In the genomic region with DNA sequence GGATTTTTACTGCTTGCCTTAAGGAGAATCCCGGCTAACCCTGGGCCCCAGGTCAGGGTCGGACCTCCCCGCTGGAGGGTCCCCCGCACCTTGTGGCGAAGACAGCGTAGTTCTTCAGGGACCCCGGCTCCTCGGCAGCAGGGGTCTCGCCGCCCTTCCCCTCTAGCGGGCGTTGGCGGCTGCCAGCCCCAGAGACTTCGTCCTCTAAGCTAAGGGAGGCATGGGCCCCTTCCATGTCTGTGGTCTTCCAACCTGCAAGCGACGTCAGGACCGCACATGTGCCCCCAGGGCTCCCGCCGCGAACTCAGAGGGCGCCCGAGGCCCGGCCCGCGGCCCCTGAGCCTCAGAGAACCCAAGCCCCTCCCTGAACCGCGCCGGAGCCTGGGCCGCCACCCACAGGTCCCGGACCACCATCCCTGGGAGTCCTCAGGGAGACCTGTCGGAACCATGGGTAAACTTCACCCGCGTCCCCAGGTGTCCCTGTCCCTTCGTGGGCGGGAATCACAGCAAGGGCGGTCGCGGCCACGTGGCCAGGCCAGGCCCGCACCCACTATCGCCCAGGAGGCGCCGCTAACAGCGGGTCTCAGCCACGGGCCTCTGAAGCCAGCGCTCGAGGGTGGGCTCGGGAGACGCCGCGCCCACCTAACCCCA, we compare ENCODE assay signal across 6 cellular contexts. TPM values are rescaled to one million over a fixed set of nuclear protein-coding genes. Genes with fewer than 3 reads are reported as not detected.
DNase-seq lines count a peak whose midpoint lies in the region; ATAC-seq and TF ChIP-seq lines count a peak whose summit lies in the region.

No MANE protein-coding gene starts in this region.

- H3K4me1 ChIP-seq in fibroblast of lung (ENCODE audit: control insufficient read depth, extremely low read depth, insufficient read depth, low read length) (peaks cover 5% of the 10 kb centered on the region), foreskin keratinocyte (peaks cover 9% of the 10 kb centered on the region)

- H3K4me3 ChIP-seq in fibroblast of lung (replicated peaks in 1 of 4; ENCODE audit: control extremely low read depth in 1 of 4, insufficient read depth in 1 of 4, low read depth in 3 of 4, low read length in 4 of 4) = peak overlapping the region in 2 of 4 experiments; percentile 27 to 53

- peaks cover 45 to 52% (median 47%) of the 10 kb centered on the region in 3 donors for H3K4me1 Mint-ChIP-seq in T-cell
- peaks cover 42% of the 10 kb centered on the region for H3K4me1 Mint-ChIP-seq in stimulated activated effector memory CD8-positive, alpha-beta T cell treated with anti-CD3 and anti-CD28 coated beads, Interleukin-12 subunit alpha, Interleukin-12 subunit beta, amount 100 ng/mL, for 72 hours

- H3K27me3 ChIP-seq in fibroblast of lung (ENCODE audit: control insufficient read depth, insufficient read depth, low read length) (no peaks in the 10 kb centered on the region), foreskin keratinocyte (no peaks in the 10 kb centered on the region)

- H3K4me3 Mint-ChIP-seq in T-cell = peak overlapping the region; percentile 36 to 87 (median 49)
- H3K4me3 Mint-ChIP-seq in stimulated activated effector memory CD8-positive, alpha-beta T cell treated with anti-CD3 and anti-CD28 coated beads, Interleukin-12 subunit alpha, Interleukin-12 subunit beta, amount 100 ng/mL, for 72 hours = peak overlapping the region; percentile 95

- DNase-seq in T-cell (no peak), fibroblast of lung (ENCODE audit: low read depth in 2 of 2) (no peak), foreskin keratinocyte (no peak), NCI-H2107 (lab: John Stamatoyannopoulos, UW) (no peak)
- no peak for DNase-seq in stimulated activated effector memory CD8-positive, alpha-beta T cell treated with anti-CD3 and anti-CD28 coated beads, Interleukin-12 subunit alpha, Interleukin-12 subunit beta, amount 100 ng/mL, for 72 hours (ENCODE audit: low spot score in 2 of 2)

- H3K9ac ChIP-seq in fibroblast of lung (ENCODE audit: insufficient read depth, low read length) = peak overlapping the region; percentile 51

- H3K27ac Mint-ChIP-seq in T-cell = no peak overlapping the region
- no peak overlapping the region for H3K27ac Mint-ChIP-seq in stimulated activated effector memory CD8-positive, alpha-beta T cell treated with anti-CD3 and anti-CD28 coated beads, Interleukin-12 subunit alpha, Interleukin-12 subunit beta, amount 100 ng/mL, for 72 hours

- peaks cover 18% of the 10 kb centered on the region for H3K36me3 Mint-ChIP-seq in T-cell
- H3K36me3 Mint-ChIP-seq in stimulated activated effector memory CD8-positive, alpha-beta T cell treated with anti-CD3 and anti-CD28 coated beads, Interleukin-12 subunit alpha, Interleukin-12 subunit beta, amount 100 ng/mL, for 72 hours = peaks cover 56% of the 10 kb centered on the region

- peaks cover 6% of the 10 kb centered on the region for H3K79me2 ChIP-seq in fibroblast of lung (ENCODE audit: control insufficient read depth, insufficient read depth, low read length)

- POLR2A ChIA-PET in T-cell (lab: Charles Lee) = interaction anchor here in 1 of 2 donors (0.5 kb wide), 1 partner anchor 946 kb away, joined by 3 read pairs; no protein-coding TSS in a partner anchor

- H3K36me3 ChIP-seq in fibroblast of lung (ENCODE audit: control insufficient read depth, insufficient read depth, low read length) = no peaks in the 10 kb centered on the region

- H3K27ac ChIP-seq in fibroblast of lung (ENCODE audit: insufficient read depth, low read length) (no peak overlapping the region), foreskin keratinocyte (no peak overlapping the region)

- no peak for TF ChIP-seq CTCF in fibroblast of lung (conservative IDR thresholded peaks at IDR 0.05 in 1 of 2, IDR thresholded peaks at IDR 0.05 in 1 of 2; ENCODE audit: low read depth in 1 of 2, low read length in 2 of 2)
- no peak for TF ChIP-seq CTCF in foreskin keratinocyte (conservative IDR thresholded peaks at IDR 0.05)

- no peaks in the 10 kb centered on the region for H4K20me1 ChIP-seq in fibroblast of lung (ENCODE audit: control insufficient read depth, extremely low read depth, insufficient read depth, low read length)

- H3K9me3 ChIP-seq in fibroblast of lung (ENCODE audit: control insufficient read depth, insufficient read depth, low read depth, low read length) = no peaks in the 10 kb centered on the region

- peak overlapping the region; percentile 81 for H3K4me2 ChIP-seq in fibroblast of lung (ENCODE audit: extremely low read depth, insufficient read depth, low read length)

- CTCF ChIA-PET in T-cell (lab: Charles Lee) = interaction anchor here (0.6 to 2.0 kb wide), 7 partner anchors 9 to 1132 kb away, joined by 3 to 8 read pairs (median 4); partner anchors contain the start of gene CAPN10 (in 1 of the 2)

- H3K27me3 Mint-ChIP-seq in T-cell = no peaks in the 10 kb centered on the region

- no peak overlapping the region for H2AFZ ChIP-seq in fibroblast of lung (ENCODE audit: low read length)

- no peak for ATAC-seq in T-cell (replicated peaks in 1 of 4)
- ATAC-seq in stimulated activated effector memory CD8-positive, alpha-beta T cell treated with anti-CD3 and anti-CD28 coated beads, Interleukin-12 subunit alpha, Interleukin-12 subunit beta, amount 100 ng/mL, for 72 hours = no peak
- ATAC-seq in foreskin keratinocyte = no peak
- no peak for ATAC-seq in GM19467 (IDR thresholded peaks at IDR 0.05; ENCODE audit: unreplicated experiment)

- no peaks in the 10 kb centered on the region for H3K9me3 Mint-ChIP-seq in T-cell
- H3K9me3 Mint-ChIP-seq in stimulated activated effector memory CD8-positive, alpha-beta T cell treated with anti-CD3 and anti-CD28 coated beads, Interleukin-12 subunit alpha, Interleukin-12 subunit beta, amount 100 ng/mL, for 72 hours = no peaks in the 10 kb centered on the region

RNA-seq across cellular contexts. Expression of gene ANKMY1, which starts 0.6 kb away (rescaled TPM):
- total RNA-seq in T-cell (10 to 100 TPM; 44.6 to 89.5 (median 79.8) TPM), fibroblast of lung (3.9 and 7.4 TPM in 2 replicates), foreskin keratinocyte (4.2 and 4.8 TPM in 2 replicates)
- polyA plus RNA-seq in fibroblast of lung (2.5 and 2.8 TPM in 2 replicates), foreskin keratinocyte (2.8 and 2.9 TPM in 2 replicates)
- 2.6 and 3.2 TPM in 2 replicates for polyA plus RNA-seq in fibroblast of lung (2012)
- 14.7 and 16.6 TPM in 2 replicates for polyA minus RNA-seq in fibroblast of lung (ENCODE audit: low replicate concordance)

RNA-seq across cellular contexts. Expression of gene DUSP28, which starts 2.9 kb away (rescaled TPM):
- total RNA-seq in T-cell = 10 to 100 TPM; 11.0 to 17.3 (median 15.4) TPM
- total RNA-seq in fibroblast of lung = 1.8 and 2.5 TPM in 2 replicates
- 2.8 and 3.9 TPM in 2 replicates for polyA plus RNA-seq in fibroblast of lung
- 3.1 and 3.9 TPM in 2 replicates for polyA plus RNA-seq in fibroblast of lung (2012)
- polyA minus RNA-seq in fibroblast of lung (ENCODE audit: low replicate concordance) = 1.7 and 6.2 TPM in 2 replicates
- total RNA-seq in foreskin keratinocyte = 1.8 and 2.6 TPM in 2 replicates
- polyA plus RNA-seq in foreskin keratinocyte = 2.1 and 2.5 TPM in 2 replicates

RNA-seq across cellular contexts. Expression of gene RNPEPL1, which starts 11.1 kb away (rescaled TPM):
- total RNA-seq in T-cell (100 to 1,000 TPM in 4 of 5 donors, 10 to 100 TPM in 1; 87.6 to 202 (median 189) TPM), fibroblast of lung (10.3 and 20.6 TPM in 2 replicates), foreskin keratinocyte (27.1 and 34.0 TPM in 2 replicates)
- polyA plus RNA-seq in fibroblast of lung (7.9 and 10.0 TPM in 2 replicates), foreskin keratinocyte (41.6 and 53.0 TPM in 2 replicates)
- 38.7 and 49.1 TPM in 2 replicates for polyA plus RNA-seq in fibroblast of lung (2012)
- polyA minus RNA-seq in fibroblast of lung (ENCODE audit: low replicate concordance) = 93.8 and 122 TPM in 2 replicates

RNA-seq across cellular contexts. Expression of gene CAPN10, which starts 29.3 kb away (rescaled TPM):
- total RNA-seq in T-cell (100 to 1,000 TPM in 2 of 5 donors, 10 to 100 TPM in 3; 73.3 to 107 (median 96.1) TPM), fibroblast of lung (17.2 and 23.0 TPM in 2 replicates), foreskin keratinocyte (18.2 and 18.4 TPM in 2 replicates)
- polyA plus RNA-seq in fibroblast of lung (3.6 and 4.0 TPM in 2 replicates), foreskin keratinocyte (18.6 and 18.7 TPM in 2 replicates)
- polyA plus RNA-seq in fibroblast of lung (2012) = 6.4 and 9.2 TPM in 2 replicates
- 2.8 and 8.5 TPM in 2 replicates for polyA minus RNA-seq in fibroblast of lung (ENCODE audit: low replicate concordance)
